ENCODE assay signal across 1 cellular context in the genomic region with DNA sequence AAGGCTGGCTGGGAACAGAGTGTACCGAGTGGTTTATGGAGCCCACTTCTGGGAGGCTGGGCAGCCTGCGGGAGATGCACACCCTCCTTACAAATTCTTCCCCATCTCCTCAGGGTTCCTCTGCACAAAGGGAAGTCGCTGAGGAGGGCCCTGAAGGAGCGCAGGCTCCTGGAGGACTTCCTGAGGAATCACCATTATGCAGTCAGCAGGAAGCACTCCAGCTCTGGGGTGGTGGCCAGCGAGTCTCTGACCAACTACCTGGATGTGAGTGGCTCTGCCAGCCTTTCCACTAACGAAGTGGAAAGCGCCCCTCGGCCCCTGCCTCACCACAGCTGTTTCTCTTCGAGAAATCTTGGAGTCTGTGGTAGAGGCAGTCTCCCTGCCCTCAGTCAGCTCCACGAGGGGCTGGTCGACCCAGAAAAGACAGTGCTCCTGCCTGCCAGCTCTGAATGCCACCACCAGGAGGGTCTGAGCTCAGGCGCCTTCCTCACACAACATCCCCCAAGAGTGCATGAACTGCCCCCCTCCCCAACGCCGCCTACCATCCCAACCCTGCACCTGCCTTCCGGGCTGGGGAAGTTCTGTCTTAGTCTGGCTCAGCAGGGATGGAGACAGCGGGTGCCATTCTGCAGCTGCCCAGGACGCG.
TF ChIP-seq lines count a peak whose summit lies in the region.

No MANE protein-coding gene starts in this region.

TF ChIP-seq in GM23338, 12 proteins besides CTCF, POLR2A, EP300 and RAD21 (continued from another document):
- TF ChIP-seq, protein P1, sequence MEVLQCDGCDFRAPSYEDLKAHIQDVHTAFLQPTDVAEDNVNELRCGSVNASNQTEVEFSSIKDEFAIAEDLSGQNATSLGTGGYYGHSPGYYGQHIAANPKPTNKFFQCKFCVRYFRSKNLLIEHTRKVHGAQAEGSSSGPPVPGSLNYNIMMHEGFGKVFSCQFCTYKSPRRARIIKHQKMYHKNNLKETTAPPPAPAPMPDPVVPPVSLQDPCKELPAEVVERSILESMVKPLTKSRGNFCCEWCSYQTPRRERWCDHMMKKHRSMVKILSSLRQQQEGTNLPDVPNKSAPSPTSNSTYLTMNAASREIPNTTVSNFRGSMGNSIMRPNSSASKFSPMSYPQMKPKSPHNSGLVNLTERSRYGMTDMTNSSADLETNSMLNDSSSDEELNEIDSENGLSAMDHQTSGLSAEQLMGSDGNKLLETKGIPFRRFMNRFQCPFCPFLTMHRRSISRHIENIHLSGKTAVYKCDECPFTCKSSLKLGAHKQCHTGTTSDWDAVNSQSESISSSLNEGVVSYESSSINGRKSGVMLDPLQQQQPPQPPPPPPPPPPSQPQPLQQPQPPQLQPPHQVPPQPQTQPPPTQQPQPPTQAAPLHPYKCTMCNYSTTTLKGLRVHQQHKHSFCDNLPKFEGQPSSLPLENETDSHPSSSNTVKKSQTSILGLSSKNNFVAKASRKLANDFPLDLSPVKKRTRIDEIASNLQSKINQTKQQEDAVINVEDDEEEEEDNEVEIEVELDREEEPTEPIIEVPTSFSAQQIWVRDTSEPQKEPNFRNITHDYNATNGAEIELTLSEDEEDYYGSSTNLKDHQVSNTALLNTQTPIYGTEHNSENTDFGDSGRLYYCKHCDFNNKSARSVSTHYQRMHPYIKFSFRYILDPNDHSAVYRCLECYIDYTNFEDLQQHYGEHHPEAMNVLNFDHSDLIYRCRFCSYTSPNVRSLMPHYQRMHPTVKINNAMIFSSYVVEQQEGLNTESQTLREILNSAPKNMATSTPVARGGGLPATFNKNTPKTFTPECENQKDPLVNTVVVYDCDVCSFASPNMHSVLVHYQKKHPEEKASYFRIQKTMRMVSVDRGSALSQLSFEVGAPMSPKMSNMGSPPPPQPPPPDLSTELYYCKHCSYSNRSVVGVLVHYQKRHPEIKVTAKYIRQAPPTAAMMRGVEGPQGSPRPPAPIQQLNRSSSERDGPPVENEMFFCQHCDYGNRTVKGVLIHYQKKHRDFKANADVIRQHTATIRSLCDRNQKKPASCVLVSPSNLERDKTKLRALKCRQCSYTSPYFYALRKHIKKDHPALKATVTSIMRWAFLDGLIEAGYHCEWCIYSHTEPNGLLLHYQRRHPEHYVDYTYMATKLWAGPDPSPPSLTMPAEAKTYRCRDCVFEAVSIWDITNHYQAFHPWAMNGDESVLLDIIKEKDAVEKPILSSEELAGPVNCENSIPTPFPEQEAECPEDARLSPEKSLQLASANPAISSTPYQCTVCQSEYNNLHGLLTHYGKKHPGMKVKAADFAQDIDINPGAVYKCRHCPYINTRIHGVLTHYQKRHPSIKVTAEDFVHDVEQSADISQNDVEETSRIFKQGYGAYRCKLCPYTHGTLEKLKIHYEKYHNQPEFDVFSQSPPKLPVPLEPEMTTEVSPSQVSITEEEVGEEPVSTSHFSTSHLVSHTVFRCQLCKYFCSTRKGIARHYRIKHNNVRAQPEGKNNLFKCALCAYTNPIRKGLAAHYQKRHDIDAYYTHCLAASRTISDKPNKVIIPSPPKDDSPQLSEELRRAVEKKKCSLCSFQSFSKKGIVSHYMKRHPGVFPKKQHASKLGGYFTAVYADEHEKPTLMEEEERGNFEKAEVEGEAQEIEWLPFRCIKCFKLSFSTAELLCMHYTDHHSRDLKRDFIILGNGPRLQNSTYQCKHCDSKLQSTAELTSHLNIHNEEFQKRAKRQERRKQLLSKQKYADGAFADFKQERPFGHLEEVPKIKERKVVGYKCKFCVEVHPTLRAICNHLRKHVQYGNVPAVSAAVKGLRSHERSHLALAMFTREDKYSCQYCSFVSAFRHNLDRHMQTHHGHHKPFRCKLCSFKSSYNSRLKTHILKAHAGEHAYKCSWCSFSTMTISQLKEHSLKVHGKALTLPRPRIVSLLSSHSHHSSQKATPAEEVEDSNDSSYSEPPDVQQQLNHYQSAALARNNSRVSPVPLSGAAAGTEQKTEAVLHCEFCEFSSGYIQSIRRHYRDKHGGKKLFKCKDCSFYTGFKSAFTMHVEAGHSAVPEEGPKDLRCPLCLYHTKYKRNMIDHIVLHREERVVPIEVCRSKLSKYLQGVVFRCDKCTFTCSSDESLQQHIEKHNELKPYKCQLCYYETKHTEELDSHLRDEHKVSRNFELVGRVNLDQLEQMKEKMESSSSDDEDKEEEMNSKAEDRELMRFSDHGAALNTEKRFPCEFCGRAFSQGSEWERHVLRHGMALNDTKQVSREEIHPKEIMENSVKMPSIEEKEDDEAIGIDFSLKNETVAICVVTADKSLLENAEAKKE (CRISPR knock-in tag; IDR thresholded peaks at IDR 0.05) = no peak
- TF ChIP-seq, protein P2, sequence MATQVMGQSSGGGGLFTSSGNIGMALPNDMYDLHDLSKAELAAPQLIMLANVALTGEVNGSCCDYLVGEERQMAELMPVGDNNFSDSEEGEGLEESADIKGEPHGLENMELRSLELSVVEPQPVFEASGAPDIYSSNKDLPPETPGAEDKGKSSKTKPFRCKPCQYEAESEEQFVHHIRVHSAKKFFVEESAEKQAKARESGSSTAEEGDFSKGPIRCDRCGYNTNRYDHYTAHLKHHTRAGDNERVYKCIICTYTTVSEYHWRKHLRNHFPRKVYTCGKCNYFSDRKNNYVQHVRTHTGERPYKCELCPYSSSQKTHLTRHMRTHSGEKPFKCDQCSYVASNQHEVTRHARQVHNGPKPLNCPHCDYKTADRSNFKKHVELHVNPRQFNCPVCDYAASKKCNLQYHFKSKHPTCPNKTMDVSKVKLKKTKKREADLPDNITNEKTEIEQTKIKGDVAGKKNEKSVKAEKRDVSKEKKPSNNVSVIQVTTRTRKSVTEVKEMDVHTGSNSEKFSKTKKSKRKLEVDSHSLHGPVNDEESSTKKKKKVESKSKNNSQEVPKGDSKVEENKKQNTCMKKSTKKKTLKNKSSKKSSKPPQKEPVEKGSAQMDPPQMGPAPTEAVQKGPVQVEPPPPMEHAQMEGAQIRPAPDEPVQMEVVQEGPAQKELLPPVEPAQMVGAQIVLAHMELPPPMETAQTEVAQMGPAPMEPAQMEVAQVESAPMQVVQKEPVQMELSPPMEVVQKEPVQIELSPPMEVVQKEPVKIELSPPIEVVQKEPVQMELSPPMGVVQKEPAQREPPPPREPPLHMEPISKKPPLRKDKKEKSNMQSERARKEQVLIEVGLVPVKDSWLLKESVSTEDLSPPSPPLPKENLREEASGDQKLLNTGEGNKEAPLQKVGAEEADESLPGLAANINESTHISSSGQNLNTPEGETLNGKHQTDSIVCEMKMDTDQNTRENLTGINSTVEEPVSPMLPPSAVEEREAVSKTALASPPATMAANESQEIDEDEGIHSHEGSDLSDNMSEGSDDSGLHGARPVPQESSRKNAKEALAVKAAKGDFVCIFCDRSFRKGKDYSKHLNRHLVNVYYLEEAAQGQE (IDR thresholded peaks at IDR 0.05; ENCODE audit: unreplicated experiment) = no peak
